8 cellular contexts compared by ENCODE assay signal in genomic region chr3:124928333-124929202, GRCh38. TPM values are rescaled to one million over a fixed set of nuclear protein-coding genes. Genes with fewer than 3 reads are reported as not detected.
DNase-seq lines count a peak whose midpoint lies in the region; ATAC-seq and TF ChIP-seq lines count a peak whose summit lies in the region.

No MANE protein-coding gene starts in this region.

- H3K27ac ChIP-seq in esophagus muscularis mucosa (replicated peaks in 1 of 4), result no peak overlapping the region

- H3K4me1 Mint-ChIP-seq in nephron progenitor cell, result no peaks in the 10 kb centered on the region

- H3K27ac Mint-ChIP-seq in nephron progenitor cell, result no peak overlapping the region

- H3K36me3 ChIP-seq in BJ (ENCODE audit: control insufficient read depth, insufficient read depth, low read length), result no peaks in the 10 kb centered on the region
- no peaks in the 10 kb centered on the region for H3K36me3 ChIP-seq in esophagus muscularis mucosa

- TF ChIP-seq POLR2A in esophagus muscularis mucosa (IDR thresholded peaks at IDR 0.05; ENCODE audit: low read depth), result no peak

- 32% methylated on average over 4 of the region's 4 CpGs for WGBS in esophagus muscularis mucosa

- no peaks in the 10 kb centered on the region for H3K9me3 ChIP-seq in esophagus muscularis mucosa

- CTCF ChIA-PET in BJ (lab: Yijun Ruan, JAX) (interaction anchor here (0.5 to 2.9 kb wide), 16 partner anchors 8 to 657 kb away, joined by 3 to 24 read pairs (median 6); no protein-coding TSS in a partner anchor), HEK293T (lab: Yijun Ruan, JAX) (interaction anchor here (0.6 to 0.8 kb wide), 3 partner anchors 16 to 499 kb away, joined by 3 to 7 read pairs (median 3); no protein-coding TSS in a partner anchor)

- no peak overlapping the region for H3K4me3 Mint-ChIP-seq in nephron progenitor cell

- H3K27me3 ChIP-seq in BJ (ENCODE audit: control insufficient read depth, insufficient read depth, low read length) (no peaks in the 10 kb centered on the region), esophagus muscularis mucosa (no peaks in the 10 kb centered on the region)

- TF ChIP-seq CTCF in BJ (IDR thresholded peaks at IDR 0.05; ENCODE audit: insufficient read depth, low read depth, low read length) (peak; percentile 76), esophagus muscularis mucosa (IDR thresholded peaks at IDR 0.05) (peak; percentile 69 to 74 (median 71)), nephron progenitor cell (IDR thresholded peaks at IDR 0.05) (peak; percentile 73)

- H3K4me3 ChIP-seq in BJ (ENCODE audit: low read depth, low read length) (no peak overlapping the region), esophagus muscularis mucosa (no peak overlapping the region)

- H3K9me3 Mint-ChIP-seq in nephron progenitor cell, result no peaks in the 10 kb centered on the region

- H3K4me1 ChIP-seq in esophagus muscularis mucosa, result peaks cover 0 to 13% (median 2%) of the 10 kb centered on the region in 4 donors

- H3K27me3 Mint-ChIP-seq in nephron progenitor cell (ENCODE audit: low read depth, poor library complexity), result peaks cover 5% of the 10 kb centered on the region

- POLR2A ChIA-PET in BJ (lab: Charles Lee), result no interaction called here
- POLR2A ChIA-PET in HEK293T (lab: Yijun Ruan, JAX), result no interaction called here

- no peaks in the 10 kb centered on the region for H3K36me3 Mint-ChIP-seq in nephron progenitor cell (ENCODE audit: low read depth)

- ATAC-seq in HG03097 (IDR thresholded peaks at IDR 0.05; ENCODE audit: low FRiP score, unreplicated experiment), result no peak

- DNase-seq in BJ (ENCODE audit: low read depth) (no peak), HEK293T (ENCODE audit: extremely low spot score) (peak; percentile 50), NOMO-1 treated with DMSO at 0.1 percent for 48 hours (lab: John Stamatoyannopoulos, UW; ENCODE audit: unreplicated experiment) (peak; percentile 53), esophagus muscularis mucosa (ENCODE audit: extremely low spot score) (no peak), nephron progenitor cell (peak; percentile 63), stromal cell of bone marrow (ENCODE audit: low read depth) (peak; percentile 50)
- DNase-seq in activated CD8-positive, alpha-beta memory T cell treated with anti-CD3 and anti-CD28 coated beads, Interleukin-2, amount 50 U/mL, for 24 hours (ENCODE audit: extremely low read depth), result peak; percentile 18

- no peak for TF ChIP-seq EP300 in esophagus muscularis mucosa (IDR thresholded peaks at IDR 0.05)

- intact Hi-C loops in esophagus muscularis mucosa (cut with DNase I), result loop anchor here (5.0 to 10.0 kb wide), 2 partner anchors 509 to 656 kb away; no protein-coding TSS in a partner anchor

TF ChIP-seq in HEK293T, 16 proteins besides CTCF, POLR2A, EP300 and RAD21:
- TF ChIP-seq ZNF384 (IDR thresholded peaks at IDR 0.05) (no peak), SP1 (IDR thresholded peaks at IDR 0.05) (no peak), LEF1 (IDR thresholded peaks at IDR 0.05; ENCODE audit: borderline replicate concordance) (no peak), FOXK2 (IDR thresholded peaks at IDR 0.05) (no peak), HDGF (IDR thresholded peaks at IDR 0.05; ENCODE audit: borderline replicate concordance) (no peak), FOXA1 (IDR thresholded peaks at IDR 0.05) (no peak), ELF4 (IDR thresholded peaks at IDR 0.05) (no peak), BHLHE40 (IDR thresholded peaks at IDR 0.05; ENCODE audit: borderline replicate concordance) (no peak), CTBP1 (IDR thresholded peaks at IDR 0.05; ENCODE audit: borderline replicate concordance) (no peak), TARDBP (IDR thresholded peaks at IDR 0.05) (no peak), L3MBTL2 (conservative IDR thresholded peaks at IDR 0.05) (no peak), PKNOX1 (IDR thresholded peaks at IDR 0.05) (no peak), SUZ12 (IDR thresholded peaks at IDR 0.05) (no peak), ARNT (IDR thresholded peaks at IDR 0.05) (no peak), NFRKB (IDR thresholded peaks at IDR 0.05) (no peak), FOXM1 (IDR thresholded peaks at IDR 0.05; ENCODE audit: borderline replicate concordance) (no peak)

RNA-seq across cellular contexts. Expression of gene MUC13, which starts 6.0 kb away (rescaled TPM):
- not detected in 2 replicates for polyA plus RNA-seq in BJ (2011; rRNA removed)
- polyA minus RNA-seq in BJ (2011; rRNA and poly(A)+ RNA removed), result not detected in 2 replicates
- total RNA-seq in esophagus muscularis mucosa, result under 1 TPM in 1 of 4 donors, not detected in 3; 0.46 TPM

RNA-seq across cellular contexts. Expression of gene ITGB5, which starts 41.4 kb away (rescaled TPM):
- polyA plus RNA-seq in BJ (2011; rRNA removed), result 223 and 393 TPM in 2 replicates
- 228 and 302 TPM in 2 replicates for polyA minus RNA-seq in BJ (2011; rRNA and poly(A)+ RNA removed)
- total RNA-seq in esophagus muscularis mucosa, result 100 to 1,000 TPM; 114 to 284 (median 188) TPM

Comparison
In these comparisons a context has a peak if more than half of its experiments do, and no peak if none do; other contexts are left out.
1. DNase-seq: peak in HEK293T (single experiment), NOMO-1 treated with DMSO at 0.1 percent for 48 hours (single experiment), activated CD8-positive, alpha-beta memory T cell treated with anti-CD3 and anti-CD28 coated beads, Interleukin-2, amount 50 U/mL, for 24 hours (single experiment), nephron progenitor cell (single experiment) and stromal cell of bone marrow (single experiment); none in BJ (single experiment) and esophagus muscularis mucosa (single experiment).
2. Peak in every context shown above with its lines, with median percentiles within 50 percentile points of each other: CTCF ChIP-seq.